ENCODE assay signal across 8 cellular contexts in the genomic region with DNA sequence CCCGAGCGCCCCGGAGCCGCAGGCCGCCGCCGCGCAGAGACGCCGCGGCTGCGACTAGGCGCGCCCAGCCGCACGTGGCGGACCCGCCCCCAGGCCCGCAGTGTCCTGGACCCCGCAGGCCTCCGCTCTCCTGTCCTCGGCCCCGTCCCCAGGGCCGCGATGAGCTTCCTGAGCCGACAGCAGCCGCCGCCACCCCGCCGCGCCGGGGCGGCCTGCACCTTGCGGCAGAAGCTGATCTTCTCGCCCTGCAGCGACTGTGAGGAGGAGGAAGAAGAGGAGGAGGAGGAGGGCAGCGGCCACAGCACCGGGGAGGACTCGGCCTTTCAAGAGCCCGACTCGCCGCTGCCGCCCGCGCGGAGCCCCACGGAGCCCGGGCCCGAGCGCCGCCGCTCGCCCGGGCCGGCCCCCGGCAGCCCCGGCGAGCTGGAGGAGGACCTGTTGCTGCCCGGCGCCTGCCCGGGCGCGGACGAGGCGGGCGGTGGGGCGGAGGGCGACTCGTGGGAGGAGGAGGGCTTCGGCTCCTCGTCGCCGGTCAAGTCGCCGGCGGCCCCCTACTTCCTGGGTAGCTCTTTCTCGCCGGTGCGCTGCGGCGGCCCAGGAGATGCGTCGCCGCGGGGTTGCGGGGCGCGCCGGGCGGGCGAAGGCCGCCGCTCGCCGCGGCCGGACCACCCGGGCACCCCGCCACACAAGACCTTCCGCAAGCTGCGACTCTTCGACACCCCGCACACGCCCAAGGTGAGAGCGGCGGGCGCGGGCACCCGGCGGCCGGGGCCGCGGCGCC. TPM values are rescaled to one million over a fixed set of nuclear protein-coding genes. Genes with fewer than 3 reads are reported as not detected.
DNase-seq lines count a peak whose midpoint lies in the region; ATAC-seq and TF ChIP-seq lines count a peak whose summit lies in the region.

No MANE protein-coding gene starts in this region.

- CTCF ChIA-PET in activated naive CD4-positive, alpha-beta T cell treated with anti-CD3 and anti-CD28 coated beads for 36 hours (lab: Charles Lee), result interaction anchor here (0.6 to 2.2 kb wide), 6 partner anchors 10 to 184 kb away, joined by 3 to 10 read pairs (median 4); no protein-coding TSS in a partner anchor

- DNase-seq in COLO668 (lab: John Stamatoyannopoulos, UW; ENCODE audit: unreplicated experiment), result peak; percentile 63
- DNase-seq in activated naive CD4-positive, alpha-beta T cell treated with anti-CD3 and anti-CD28 coated beads for 36 hours, result peak; percentile 25
- no peak for DNase-seq in iPS DF 6.9 (ENCODE audit: low read depth, low spot score)
- DNase-seq in spleen, result peak; percentile 89
- DNase-seq in NCI-H510A treated with DMSO at 0.1 percent for 48 hours (lab: John Stamatoyannopoulos, UW), result no peak
- DNase-seq in GM19238 (ENCODE audit: insufficient read length, low spot score), result no peak

- TF ChIP-seq POLR2A in spleen (IDR thresholded peaks at IDR 0.05), result no peak

- no peaks in the 10 kb centered on the region for H3K9me3 Mint-ChIP-seq in activated naive CD4-positive, alpha-beta T cell treated with anti-CD3 and anti-CD28 coated beads for 36 hours

- H3K4me3 Mint-ChIP-seq in activated naive CD4-positive, alpha-beta T cell treated with anti-CD3 and anti-CD28 coated beads for 36 hours, result peak overlapping the region; percentile 78

- peaks cover 42% of the 10 kb centered on the region for H3K36me3 Mint-ChIP-seq in activated naive CD4-positive, alpha-beta T cell treated with anti-CD3 and anti-CD28 coated beads for 36 hours (ENCODE audit: low read depth)

- H3K36me3 ChIP-seq in iPS DF 6.9 (ENCODE audit: control insufficient read depth, insufficient read depth, low read length), result peaks cover 6% of the 10 kb centered on the region; the same call in 1 of the 2 replicates
- H3K36me3 ChIP-seq in spleen, result peaks cover 0 to 14% (median 0%) of the 10 kb centered on the region in 6 donors

- H3K27me3 ChIP-seq in iPS DF 6.9 (ENCODE audit: control insufficient read depth, insufficient read depth, low read length), result no peaks in the 10 kb centered on the region
- no peaks in the 10 kb centered on the region for H3K27me3 ChIP-seq in spleen (replicated peaks in 1 of 7)

- H3K9me3 ChIP-seq in iPS DF 6.9 (ENCODE audit: control insufficient read depth, insufficient read depth, low read length) (no peaks in the 10 kb centered on the region), spleen (no peaks in the 10 kb centered on the region)

- no CpG with 5 or more reads among the region's 114 CpGs for WGBS in iPS DF 6.9 (ENCODE audit: insufficient coverage, insufficient read length)
- WGBS in spleen, 5 donors, result 0 to 1% (median 0%) methylated on average over 54 to 114 of the region's 114 CpGs

- peak overlapping the region; percentile 93 for H3K4me3 ChIP-seq in iPS DF 6.9 (ENCODE audit: low read length)
- H3K4me3 ChIP-seq in spleen, result peak overlapping the region; percentile 68 to 97 (median 90)

- H3K27me3 Mint-ChIP-seq in activated naive CD4-positive, alpha-beta T cell treated with anti-CD3 and anti-CD28 coated beads for 36 hours (ENCODE audit: low read depth), result peaks cover 10% of the 10 kb centered on the region

- intact Hi-C loops in activated naive CD4-positive, alpha-beta T cell treated with anti-CD3 and anti-CD28 coated beads for 36 hours (cut with micrococcal nuclease), result loop anchor here (1.0 to 10.0 kb wide), 13 partner anchors 8 to 887 kb away; a partner anchor contains a TSS
- intact Hi-C loops in spleen (cut with DNase I; ENCODE audit: low total_unique reads), result no loop called here

- ATAC-seq in GM19025 (IDR thresholded peaks at IDR 0.05; ENCODE audit: low read depth, unreplicated experiment), result peak; percentile 25
- peak; percentile 12 for ATAC-seq in HG03457 (IDR thresholded peaks at IDR 0.05; ENCODE audit: unreplicated experiment)

- no peak for TF ChIP-seq CTCF in spleen (IDR thresholded peaks at IDR 0.05 in 8 of 11, conservative IDR thresholded peaks at IDR 0.05 in 3 of 11)

- no peak overlapping the region for H3K27ac Mint-ChIP-seq in activated naive CD4-positive, alpha-beta T cell treated with anti-CD3 and anti-CD28 coated beads for 36 hours

- H3K4me1 ChIP-seq in iPS DF 6.9 (ENCODE audit: control insufficient read depth, insufficient read depth, low read length) (no peaks in the 10 kb centered on the region), spleen (peaks cover 6 to 86% (median 58%) of the 10 kb centered on the region in 6 donors)

- H3K27ac ChIP-seq in iPS DF 6.9 (ENCODE audit: low read length), result no peak overlapping the region
- peak overlapping the region in 7 of 8 donors; percentile 83 to 97 (median 90) for H3K27ac ChIP-seq in spleen

- peaks cover 29% of the 10 kb centered on the region for H3K4me1 Mint-ChIP-seq in activated naive CD4-positive, alpha-beta T cell treated with anti-CD3 and anti-CD28 coated beads for 36 hours (ENCODE audit: low read depth)

RNA-seq across cellular contexts. Expression of a gene that starts 0.5 kb away (rescaled TPM):
- total RNA-seq in activated naive CD4-positive, alpha-beta T cell treated with anti-CD3 and anti-CD28 coated beads for 36 hours, result 10 to 100 TPM; 41.8 to 46.6 TPM
- total RNA-seq in spleen, result 10 to 100 TPM; 12.8 to 30.6 (median 16.9) TPM
- polyA plus RNA-seq in spleen, result 10 to 100 TPM in 2 of 3 donors, 1 to 10 TPM in 1; 6.3 to 11.7 (median 11.1) TPM

Comparison
In these comparisons a context has a peak if more than half of its experiments do, and no peak if none do; other contexts are left out.
1. DNase-seq: peak in COLO668 (single experiment), activated naive CD4-positive, alpha-beta T cell treated with anti-CD3 and anti-CD28 coated beads for 36 hours (single experiment) and spleen (single experiment); none in iPS DF 6.9 (single experiment), NCI-H510A treated with DMSO at 0.1 percent for 48 hours (single experiment) and GM19238 (single experiment).